Comparison of ENCODE assay signal across 8 cellular contexts in the genomic region with DNA sequence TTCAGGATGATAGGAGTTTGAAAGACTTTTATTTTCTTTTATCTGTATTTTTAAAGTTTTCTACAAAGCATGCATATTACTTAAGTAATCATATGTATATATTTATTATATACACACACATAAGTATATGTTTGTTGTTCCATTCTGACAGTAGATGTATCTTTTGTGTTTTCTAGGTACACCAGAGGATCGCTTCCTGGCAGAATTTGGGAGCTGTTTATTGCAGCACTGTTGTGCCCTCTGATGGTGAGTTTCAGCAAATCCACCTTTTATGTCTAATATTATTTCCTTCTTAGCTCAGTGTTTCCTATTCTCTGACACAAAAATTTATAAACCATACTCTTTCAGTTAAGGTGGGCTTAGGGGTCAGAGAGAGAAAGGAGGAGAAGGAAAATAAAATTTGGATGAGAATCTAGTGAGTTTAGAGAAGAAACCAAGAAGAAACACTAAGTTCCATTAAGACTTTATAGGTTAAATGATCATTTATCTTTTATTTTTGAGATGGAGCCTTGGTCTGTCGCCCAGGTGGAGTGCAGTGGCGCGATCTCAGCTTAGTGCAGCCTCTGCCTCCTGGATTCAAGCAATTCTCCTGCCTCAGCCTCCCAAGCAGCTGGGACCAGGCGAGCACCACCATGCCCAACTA. TPM values are rescaled to one million over a fixed set of nuclear protein-coding genes. Genes with fewer than 3 reads are reported as not detected.
DNase-seq lines count a peak whose midpoint lies in the region; ATAC-seq lines count a peak whose summit lies in the region.

No MANE protein-coding gene starts in this region.

- no peak overlapping the region for H3K4me3 ChIP-seq in SJCRH30

- H3K27me3 ChIP-seq in SJCRH30: no peaks in the 10 kb centered on the region

- ATAC-seq in GM21381 (IDR thresholded peaks at IDR 0.05; ENCODE audit: unreplicated experiment): no peak

- H3K4me1 ChIP-seq in SJCRH30: no peaks in the 10 kb centered on the region

- H3K27ac ChIP-seq in SJCRH30: no peak overlapping the region
- no peak overlapping the region for H3K27ac ChIP-seq in substantia nigra (ENCODE audit: low read depth, low read length, poor library complexity, severe bottlenecking)

- peak; percentile 53 for DNase-seq in NCI-H82 (lab: John Stamatoyannopoulos, UW)
- DNase-seq in NCI-H82 treated with DMSO at 0.1 percent for 48 hours (lab: John Stamatoyannopoulos, UW; ENCODE audit: unreplicated experiment): no peak
- peak; percentile 64 for DNase-seq in LHCN-M2 (ENCODE audit: low read depth)
- DNase-seq in SJCRH30: peak; percentile 35 to 68
- peak; percentile 79 for DNase-seq in cerebellum (ENCODE audit: low spot score)
- peak; percentile 68 for DNase-seq in kidney tubule cell (ENCODE audit: low spot score)
- DNase-seq in substantia nigra (lab: John Stamatoyannopoulos, UW): peak in 27 of 49 donors; percentile 0 to 53 (median 10)

- no peaks in the 10 kb centered on the region for H3K9me3 ChIP-seq in SJCRH30 (replicated peaks)

- H3K36me3 ChIP-seq in SJCRH30: peaks cover 3% of the 10 kb centered on the region; the same call in 1 of the 2 replicates

RNA-seq across cellular contexts. Expression of a gene that starts 59.2 kb away (rescaled TPM):
- 0.06 TPM in 1 of 2 replicates, not detected in the other for total RNA-seq in LHCN-M2 (2014; rRNA removed)
- polyA plus RNA-seq in LHCN-M2 (2012): 0.05 TPM
- 0.08 and 0.13 TPM in 2 replicates for total RNA-seq in SJCRH30 (2014; rRNA removed; shearing (Covaris generic))
- total RNA-seq in cerebellum: 1.4 TPM
